In the genomic region with DNA sequence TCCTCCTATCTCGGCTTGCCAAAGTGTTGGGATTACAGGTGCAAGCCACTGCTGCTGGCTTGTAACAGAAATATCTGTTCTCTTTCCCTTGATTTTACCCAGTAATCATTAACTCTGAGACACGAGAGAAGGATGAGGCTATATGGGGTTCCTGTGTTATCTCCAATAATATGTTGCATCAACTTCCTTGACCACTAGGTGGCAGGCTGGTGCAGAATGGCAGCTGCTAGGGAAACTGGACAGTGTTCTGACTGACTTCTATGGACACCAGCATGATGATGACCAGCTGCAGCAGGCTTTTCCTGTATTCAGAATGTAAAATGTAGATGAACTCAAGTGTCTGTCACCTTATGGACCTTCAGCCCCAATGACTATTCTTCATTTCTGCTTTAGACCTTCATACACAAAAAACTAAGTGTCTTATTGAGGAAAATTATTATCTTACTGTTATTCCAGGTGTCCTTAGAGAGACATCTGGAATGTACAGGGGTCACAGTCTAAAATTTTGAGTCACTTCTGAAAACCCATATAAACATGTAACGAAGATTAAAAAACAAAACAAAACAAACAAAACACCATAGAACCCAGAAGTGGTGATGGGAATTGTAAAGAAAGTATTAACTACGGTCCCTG, we compare ENCODE assay signal across 8 cellular contexts. TPM values are rescaled to one million over a fixed set of nuclear protein-coding genes. Genes with fewer than 3 reads are reported as not detected.
DNase-seq lines count a peak whose midpoint lies in the region; ATAC-seq and TF ChIP-seq lines count a peak whose summit lies in the region.

No MANE protein-coding gene starts in this region.

- H3K79me2 ChIP-seq in Karpas-422 (ENCODE audit: low read length) = no peaks in the 10 kb centered on the region

- H3K36me3 Mint-ChIP-seq in activated naive CD4-positive, alpha-beta T cell treated with anti-CD3 and anti-CD28 coated beads, Interleukin-2, amount 50 U/mL, for 72 hours = no peaks in the 10 kb centered on the region

- intact Hi-C loops in cardiac septum (cut with DNase I) = loop anchor here (1.0 kb wide), 1 partner anchor 58 kb away; no protein-coding TSS in a partner anchor

- CTCF ChIA-PET in GM10248 (lab: Yijun Ruan, JAX) = interaction anchor here (0.9 to 11.1 kb wide), 23 partner anchors 10 to 1536 kb away, joined by 3 to 154 read pairs (median 5); a partner anchor contains a TSS

- DNase-seq in GM10248 (ENCODE audit: extremely low spot score) (peak; percentile 71), Karpas-422 (peak; percentile 85), SKM-1 (lab: John Stamatoyannopoulos, UW; ENCODE audit: unreplicated experiment) (peak; percentile 64), cardiac septum (ENCODE audit: low spot score) (peak; percentile 88), renal cortical epithelial cell (ENCODE audit: low read depth) (peak; percentile 75), 8988T (no peak)
- DNase-seq in activated naive CD4-positive, alpha-beta T cell treated with anti-CD3 and anti-CD28 coated beads, Interleukin-2, amount 50 U/mL, for 72 hours (ENCODE audit: low spot score in 2 of 2) = peak; percentile 66 to 88

- no peak overlapping the region for H3K4me3 ChIP-seq in Karpas-422 (ENCODE audit: low read length)

- POLR2A ChIA-PET in GM10248 (lab: Yijun Ruan, JAX) = no interaction called here

- TF ChIP-seq CTCF in GM10248 (IDR thresholded peaks at IDR 0.05; ENCODE audit: control extremely low read depth, extremely low read depth, low read depth, missing control alignments) = peak; percentile 87

- H4K20me1 ChIP-seq in Karpas-422 (ENCODE audit: insufficient read depth, low read depth, low read length) = no peaks in the 10 kb centered on the region

- no peak overlapping the region for H3K27ac Mint-ChIP-seq in activated naive CD4-positive, alpha-beta T cell treated with anti-CD3 and anti-CD28 coated beads, Interleukin-2, amount 50 U/mL, for 72 hours

- no peaks in the 10 kb centered on the region for H3K9me3 ChIP-seq in Karpas-422 (ENCODE audit: low read length)

- H3K9me2 ChIP-seq in Karpas-422 (replicated peaks; ENCODE audit: insufficient read depth, low read length) = no peaks in the 10 kb centered on the region

- H3K27me3 ChIP-seq in Karpas-422 (ENCODE audit: low read length) = no peaks in the 10 kb centered on the region

- no peak overlapping the region for H3K9ac ChIP-seq in Karpas-422 (ENCODE audit: low read length)

- H3K9me3 Mint-ChIP-seq in activated naive CD4-positive, alpha-beta T cell treated with anti-CD3 and anti-CD28 coated beads, Interleukin-2, amount 50 U/mL, for 72 hours = no peaks in the 10 kb centered on the region

- no peak overlapping the region for H3K27ac ChIP-seq in Karpas-422 (ENCODE audit: low read length)

- H3K36me3 ChIP-seq in Karpas-422 (ENCODE audit: insufficient read depth, low read length) = no peaks in the 10 kb centered on the region

- ATAC-seq in GM21786 (IDR thresholded peaks at IDR 0.05; ENCODE audit: unreplicated experiment) = peak; percentile 88
- ATAC-seq in activated naive CD4-positive, alpha-beta T cell treated with anti-CD3 and anti-CD28 coated beads, Interleukin-2, amount 50 U/mL, for 72 hours = peak; percentile 88 to 97

- H3K4me1 ChIP-seq in Karpas-422 (ENCODE audit: low read length) = no peaks in the 10 kb centered on the region

- no peak overlapping the region for H2AFZ ChIP-seq in Karpas-422 (ENCODE audit: low read length)

- H3K4me2 ChIP-seq in Karpas-422 (ENCODE audit: low read depth, low read length, poor library complexity, severe bottlenecking) = no peak overlapping the region

RNA-seq across cellular contexts. Expression of a gene that starts 20.4 kb away (rescaled TPM):
- 0.22 TPM in 1 of 2 replicates, not detected in the other for total RNA-seq in Karpas-422 (2014; rRNA removed; shearing (Covaris generic); ENCODE audit: low replicate concordance)
- 10 to 100 TPM; 15.4 to 30.3 TPM for total RNA-seq in activated naive CD4-positive, alpha-beta T cell treated with anti-CD3 and anti-CD28 coated beads, Interleukin-2, amount 50 U/mL, for 72 hours
- total RNA-seq in cardiac septum = 6.3 TPM
- 25.2 and 29.8 TPM in 2 replicates for total RNA-seq in renal cortical epithelial cell

RNA-seq across cellular contexts. Expression of a gene that starts 21.8 kb away (rescaled TPM):
- total RNA-seq in Karpas-422 (2014; rRNA removed; shearing (Covaris generic); ENCODE audit: low replicate concordance) = 6.0 and 10.1 TPM in 2 replicates
- 1 to 10 TPM; 5.3 to 7.2 TPM for total RNA-seq in activated naive CD4-positive, alpha-beta T cell treated with anti-CD3 and anti-CD28 coated beads, Interleukin-2, amount 50 U/mL, for 72 hours
- total RNA-seq in cardiac septum (7.3 TPM), renal cortical epithelial cell (32.8 and 73.8 TPM in 2 replicates)
